9 cellular contexts compared by ENCODE assay signal in the genomic region with DNA sequence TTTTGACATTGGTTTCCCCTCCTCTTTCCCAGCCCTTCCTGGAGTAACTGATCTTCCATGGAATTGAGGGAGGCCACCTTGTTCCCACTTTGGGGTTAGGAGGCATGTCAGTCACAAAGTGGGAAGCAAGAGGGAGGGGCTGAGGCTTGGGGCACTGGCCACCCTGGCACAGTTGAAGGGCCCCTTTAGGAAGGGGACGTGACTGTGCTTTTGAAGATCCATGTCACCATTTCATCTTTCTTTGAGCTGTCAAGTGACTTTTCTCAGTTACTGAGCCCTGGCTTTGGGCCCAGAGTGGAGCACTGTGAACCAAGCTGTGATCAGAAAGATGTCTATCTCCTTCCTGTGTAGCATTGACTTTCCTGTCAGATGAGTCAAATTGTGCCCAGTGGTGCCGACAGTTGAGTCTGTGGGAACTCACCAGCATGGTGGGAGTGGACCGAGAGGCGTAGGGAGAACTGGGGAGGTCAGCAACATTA. TPM values are rescaled to one million over a fixed set of nuclear protein-coding genes. Genes with fewer than 3 reads are reported as not detected.
DNase-seq lines count a peak whose midpoint lies in the region; ATAC-seq, FAIRE-seq and TF ChIP-seq lines count a peak whose summit lies in the region.
"Had no signal": no experiment of that assay in that cellular context is flagged by ENCODE, and none has a peak within 500 bp of the region (broad histone marks: within the 10 kb centered on the region; RNA-seq: fewer than 3 reads in every experiment).

No MANE protein-coding gene starts in this region.

- H3K27me3 ChIP-seq in mesendoderm (ENCODE audit: insufficient read depth, low read length, poor library complexity) (no peaks in the 10 kb centered on the region), tibial nerve (no peaks in the 10 kb centered on the region)

- H3K4me1 Mint-ChIP-seq in stimulated activated memory B cell treated with anti-CD40 and anti-IgM and Interleukin-4, amounts not matched to agents 10 μg/mL and 1 μg/mL and 100 μg/mL, for 72 hours: peaks cover 20% of the 10 kb centered on the region

- H3K79me2 ChIP-seq in mesendoderm (ENCODE audit: control insufficient read depth, insufficient read depth, low read length): no peaks in the 10 kb centered on the region

- H3K23ac ChIP-seq in mesendoderm (ENCODE audit: low read length): no peak overlapping the region

- peaks cover 13% of the 10 kb centered on the region for H3K4me1 ChIP-seq in A549
- H3K4me1 ChIP-seq in mesendoderm (ENCODE audit: control insufficient read depth, low read depth, low read length): peaks cover 2% of the 10 kb centered on the region
- H3K4me1 ChIP-seq in tibial nerve: peaks cover 0 to 47% (median 7%) of the 10 kb centered on the region in 4 donors

- H3K4me3 ChIP-seq in A549 (no peak overlapping the region), mesendoderm (ENCODE audit: low read length) (no peak overlapping the region), tibial nerve (no peak overlapping the region)

- peak overlapping the region; percentile 55 for H3K18ac ChIP-seq in mesendoderm (ENCODE audit: low read length)

- ATAC-seq in A549: no peak; a peak in 1 of 6 replicates
- ATAC-seq in HG03571 (IDR thresholded peaks at IDR 0.05; ENCODE audit: unreplicated experiment): no peak
- no peak for ATAC-seq in HG02840 (IDR thresholded peaks at IDR 0.05; ENCODE audit: low FRiP score, unreplicated experiment)
- no peak for ATAC-seq in stimulated activated memory B cell treated with anti-CD40 and anti-IgM and Interleukin-4, amounts not matched to agents 10 μg/mL and 1 μg/mL and 100 μg/mL, for 72 hours

- peak overlapping the region; percentile 55 for H2BK5ac ChIP-seq in mesendoderm (ENCODE audit: low read length)

- no peak overlapping the region for H2BK15ac ChIP-seq in mesendoderm (replicated peaks; ENCODE audit: low read depth)

- no peak for TF ChIP-seq CTCF in A549 (IDR thresholded peaks at IDR 0.05)
- no peak for TF ChIP-seq CTCF in tibial nerve (IDR thresholded peaks at IDR 0.05)

- no peaks in the 10 kb centered on the region for H3K9me3 Mint-ChIP-seq in stimulated activated memory B cell treated with anti-CD40 and anti-IgM and Interleukin-4, amounts not matched to agents 10 μg/mL and 1 μg/mL and 100 μg/mL, for 72 hours
- H3K9me3 Mint-ChIP-seq: stimulated activated naive B cell treated with anti-CD40 and anti-IgM and Interleukin-4, amounts not matched to agents 10 μg/mL and 1 μg/mL and 100 μg/mL, for 72 hours had no signal

- H2BK120ac ChIP-seq in mesendoderm (ENCODE audit: low read depth, low read length): peak overlapping the region; percentile 30

- TF ChIP-seq POLR2A in A549 (IDR thresholded peaks at IDR 0.05; ENCODE audit: low read length): no peak
- no peak for TF ChIP-seq POLR2A in tibial nerve (IDR thresholded peaks at IDR 0.05)

- H3K4me2 ChIP-seq in A549: no peak overlapping the region
- H3K4me2 ChIP-seq in mesendoderm (ENCODE audit: low read length): no peak overlapping the region

- H3K36me3 ChIP-seq in mesendoderm (ENCODE audit: control insufficient read depth, insufficient read depth, low read length) (no peaks in the 10 kb centered on the region), tibial nerve (peaks cover 0 to 52% (median 0%) of the 10 kb centered on the region in 3 donors)

- peak overlapping the region; percentile 65 for H3K4ac ChIP-seq in mesendoderm (ENCODE audit: low read depth, low read length)

- no peak overlapping the region for H3K27ac Mint-ChIP-seq in stimulated activated memory B cell treated with anti-CD40 and anti-IgM and Interleukin-4, amounts not matched to agents 10 μg/mL and 1 μg/mL and 100 μg/mL, for 72 hours
- H3K27ac Mint-ChIP-seq: stimulated activated naive B cell treated with anti-CD40 and anti-IgM and Interleukin-4, amounts not matched to agents 10 μg/mL and 1 μg/mL and 100 μg/mL, for 72 hours had no signal

- peak overlapping the region; percentile 90 for H2AK5ac ChIP-seq in mesendoderm (ENCODE audit: low read length)

- H3K27me3 Mint-ChIP-seq in stimulated activated memory B cell treated with anti-CD40 and anti-IgM and Interleukin-4, amounts not matched to agents 10 μg/mL and 1 μg/mL and 100 μg/mL, for 72 hours: no peaks in the 10 kb centered on the region

- no peak overlapping the region for H4K8ac ChIP-seq in mesendoderm (ENCODE audit: low read depth, low read length)

- H3K27ac ChIP-seq in A549 (peak overlapping the region; percentile 53 to 83), mesendoderm (ENCODE audit: low read depth, low read length) (no peak overlapping the region), tibial nerve (peak overlapping the region in 3 of 4 donors; percentile 29 to 75 (median 34))

- H3K9me3 ChIP-seq in A549: no peaks in the 10 kb centered on the region
- H3K9me3 ChIP-seq in tibial nerve: no peaks in the 10 kb centered on the region

- DNase-seq in A549 (ENCODE audit: low read depth in 1 of 2, low spot score in 1 of 2): no peak
- DNase-seq in RCC 7860 (ENCODE audit: low spot score): peak; percentile 55
- DNase-seq in activated naive CD4-positive, alpha-beta T cell treated with anti-CD3 and anti-CD28 coated beads, Interleukin-2, amount 50 U/mL, for 16 hours: peak; percentile 48
- DNase-seq in mesendoderm: no peak
- DNase-seq in tibial nerve (ENCODE audit: low spot score in 2 of 2): no peak
- DNase-seq: stimulated activated naive B cell treated with anti-CD40 and anti-IgM and Interleukin-4, amounts not matched to agents 10 μg/mL and 1 μg/mL and 100 μg/mL, for 72 hours had no signal

- no peak overlapping the region for H3K9ac ChIP-seq in mesendoderm (ENCODE audit: low read length)

- H3K36me3 Mint-ChIP-seq in stimulated activated memory B cell treated with anti-CD40 and anti-IgM and Interleukin-4, amounts not matched to agents 10 μg/mL and 1 μg/mL and 100 μg/mL, for 72 hours: no peaks in the 10 kb centered on the region

- no peak for TF ChIP-seq EP300 in A549 (IDR thresholded peaks at IDR 0.05)
- no peak for TF ChIP-seq EP300 in tibial nerve (IDR thresholded peaks at IDR 0.05)

- CTCF ChIA-PET in A549 (lab: Yijun Ruan, JAX): interaction anchor here (0.6 to 1.8 kb wide), 2 partner anchors 30 to 119 kb away, joined by 4 to 6 read pairs; no protein-coding TSS in a partner anchor

- peak overlapping the region; percentile 45 for H3K56ac ChIP-seq in mesendoderm (ENCODE audit: low read length)

- H3K79me1 ChIP-seq in mesendoderm (ENCODE audit: low read length): no peaks in the 10 kb centered on the region

- no peak for TF ChIP-seq RAD21 in A549 (conservative IDR thresholded peaks at IDR 0.05 in 1 of 2, IDR thresholded peaks at IDR 0.05 in 1 of 2)

- POLR2A ChIA-PET in A549 (lab: Yijun Ruan, JAX): no interaction called here

- no peak overlapping the region for H4K5ac ChIP-seq in mesendoderm (ENCODE audit: low read length)

- H3K4me3 Mint-ChIP-seq in stimulated activated memory B cell treated with anti-CD40 and anti-IgM and Interleukin-4, amounts not matched to agents 10 μg/mL and 1 μg/mL and 100 μg/mL, for 72 hours: no peak overlapping the region
- H3K4me3 Mint-ChIP-seq: stimulated activated naive B cell treated with anti-CD40 and anti-IgM and Interleukin-4, amounts not matched to agents 10 μg/mL and 1 μg/mL and 100 μg/mL, for 72 hours had no signal

- FAIRE-seq in A549 (lab: Jason Lieb, UNC) (no peak), RCC 7860 (lab: Jason Lieb, UNC) (no peak)

- WGBS in A549 (ENCODE audit: missing lambda C conversion rate): 68% methylated on average over 4 of the region's 4 CpGs
- no CpG with 5 or more reads among the region's 4 CpGs for WGBS in mesendoderm (ENCODE audit: extremely low coverage, insufficient coverage, low lambda C conversion rate)
- WGBS in tibial nerve, 2 donors: 45 to 53% methylated on average over 4 of the region's 4 CpGs

TF ChIP-seq in A549, 52 proteins besides CTCF, POLR2A, EP300 and RAD21 (continues in another document):
- TF ChIP-seq, protein P1, sequence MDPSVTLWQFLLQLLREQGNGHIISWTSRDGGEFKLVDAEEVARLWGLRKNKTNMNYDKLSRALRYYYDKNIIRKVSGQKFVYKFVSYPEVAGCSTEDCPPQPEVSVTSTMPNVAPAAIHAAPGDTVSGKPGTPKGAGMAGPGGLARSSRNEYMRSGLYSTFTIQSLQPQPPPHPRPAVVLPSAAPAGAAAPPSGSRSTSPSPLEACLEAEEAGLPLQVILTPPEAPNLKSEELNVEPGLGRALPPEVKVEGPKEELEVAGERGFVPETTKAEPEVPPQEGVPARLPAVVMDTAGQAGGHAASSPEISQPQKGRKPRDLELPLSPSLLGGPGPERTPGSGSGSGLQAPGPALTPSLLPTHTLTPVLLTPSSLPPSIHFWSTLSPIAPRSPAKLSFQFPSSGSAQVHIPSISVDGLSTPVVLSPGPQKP (IDR thresholded peaks at IDR 0.05; ENCODE audit: low read depth, low read length): no peak
- TF ChIP-seq, protein P2, sequence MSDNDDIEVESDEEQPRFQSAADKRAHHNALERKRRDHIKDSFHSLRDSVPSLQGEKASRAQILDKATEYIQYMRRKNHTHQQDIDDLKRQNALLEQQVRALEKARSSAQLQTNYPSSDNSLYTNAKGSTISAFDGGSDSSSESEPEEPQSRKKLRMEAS (IDR thresholded peaks at IDR 0.05): no peak; the same call in 1 of the 2 replicates

RNA-seq across cellular contexts. Expression of a gene that starts 38.5 kb away (rescaled TPM):
- polyA plus RNA-seq in A549 (2011; rRNA removed) (0.04 TPM in 1 of 2 replicates, not detected in the other), A549 (2017; fragmentation: RNase III; extraction: RNeasy Plus Mini Kit Qiagen cat#74134 plus additional on column Dnase treatment) (not detected in 3 replicates)
- polyA plus RNA-seq in A549 (2012; cell fraction: cytosol; rRNA removed): 0.01 and 0.04 TPM in 2 replicates
- polyA plus RNA-seq in A549 (2012; cell fraction: nucleus; rRNA removed): 0.10 TPM in 1 of 2 replicates, not detected in the other
- polyA minus RNA-seq in A549 (2011; rRNA and poly(A)+ RNA removed): not detected in 2 replicates
- polyA plus RNA-seq in mesendoderm (2013, experiment 1 of 2): 0.07 TPM
- polyA plus RNA-seq in mesendoderm (2013, experiment 2 of 2): 0.10 TPM
- total RNA-seq in tibial nerve: 1 to 10 TPM; 6.7 to 9.0 (median 7.6) TPM

RNA-seq across cellular contexts. Expression of a gene that starts 38.7 kb away (rescaled TPM):
- 0.01 and 0.03 TPM in 2 replicates for polyA plus RNA-seq in A549 (2011; rRNA removed)
- 0.01 TPM in 1 of 2 replicates, not detected in the other for polyA plus RNA-seq in A549 (2012; cell fraction: cytosol; rRNA removed)
- polyA plus RNA-seq in A549 (2012; cell fraction: nucleus; rRNA removed): not detected in 2 replicates
- 0.01 TPM in 1 of 3 replicates, not detected in the others for polyA plus RNA-seq in A549 (2017; fragmentation: RNase III; extraction: RNeasy Plus Mini Kit Qiagen cat#74134 plus additional on column Dnase treatment)
- not detected in 2 replicates for polyA minus RNA-seq in A549 (2011; rRNA and poly(A)+ RNA removed)
- 0.17 TPM for polyA plus RNA-seq in mesendoderm (2013, experiment 1 of 2)
- 0.14 TPM for polyA plus RNA-seq in mesendoderm (2013, experiment 2 of 2)
- total RNA-seq in tibial nerve: 10 to 100 TPM in 3 of 4 donors, 1 to 10 TPM in 1; 9.0 to 24.6 (median 18.0) TPM

RNA-seq across cellular contexts. Expression of a gene that starts 58.4 kb away (rescaled TPM):
- polyA plus RNA-seq in A549 (2011; rRNA removed): 2.7 and 3.0 TPM in 2 replicates
- 3.0 and 3.3 TPM in 2 replicates for polyA plus RNA-seq in A549 (2012; cell fraction: cytosol; rRNA removed)
- polyA plus RNA-seq in A549 (2012; cell fraction: nucleus; rRNA removed): 2.4 and 4.3 TPM in 2 replicates
- polyA plus RNA-seq in A549 (2017; fragmentation: RNase III; extraction: RNeasy Plus Mini Kit Qiagen cat#74134 plus additional on column Dnase treatment): 1.8 to 2.2 TPM (median 1.8 TPM) in 3 replicates
- 6.1 and 7.1 TPM in 2 replicates for polyA minus RNA-seq in A549 (2011; rRNA and poly(A)+ RNA removed)
- 2.4 TPM for polyA plus RNA-seq in mesendoderm (2013, experiment 1 of 2)
- polyA plus RNA-seq in mesendoderm (2013, experiment 2 of 2): 3.6 TPM
- 10 to 100 TPM; 31.6 to 53.7 (median 33.5) TPM for total RNA-seq in tibial nerve

Comparison
In these comparisons a context has a peak if more than half of its experiments do, and no peak if none do; other contexts are left out.
1. DNase-seq: peak in RCC 7860 (single experiment) and activated naive CD4-positive, alpha-beta T cell treated with anti-CD3 and anti-CD28 coated beads, Interleukin-2, amount 50 U/mL, for 16 hours (single experiment); none in A549 (0 of 2), mesendoderm (single experiment) and tibial nerve (0 of 2).